In genomic region chr1:39981385-39981784, GRCh38 we compare ENCODE assay signal across 25 cellular contexts. TPM values are rescaled to one million over a fixed set of nuclear protein-coding genes. Genes with fewer than 3 reads are reported as not detected.
DNase-seq lines count a peak whose midpoint lies in the region; ATAC-seq and TF ChIP-seq lines count a peak whose summit lies in the region.
"Had no signal": no experiment of that assay in that cellular context is flagged by ENCODE, and none has a peak within 500 bp of the region (broad histone marks: within the 10 kb centered on the region; RNA-seq: fewer than 3 reads in every experiment).

No MANE protein-coding gene starts in this region.

- peaks cover 3% of the 10 kb centered on the region; the same call in 1 of the 2 replicates for H3K9me1 ChIP-seq in IMR-90 (ENCODE audit: insufficient read depth, low read length)

- no peaks in the 10 kb centered on the region for H3K27me3 ChIP-seq in ACC112 (ENCODE audit: insufficient read depth, low read length)
- no peaks in the 10 kb centered on the region for H3K27me3 ChIP-seq in IMR-90 (ENCODE audit: control insufficient read depth, insufficient read depth, low read length)
- no peaks in the 10 kb centered on the region for H3K27me3 ChIP-seq in mucosa of rectum (ENCODE audit: control insufficient read depth in 2 of 2, insufficient read depth in 2 of 2, low read length in 2 of 2)
- H3K27me3 ChIP-seq in GM23338 (ENCODE audit: insufficient read depth) = no peaks in the 10 kb centered on the region
- H3K27me3 ChIP-seq: ovary had no signal

- H3K36me3 Mint-ChIP-seq in MCF 10A (ENCODE audit: insufficient read depth, unreplicated experiment) (peaks cover 5% of the 10 kb centered on the region), GM23338 (ENCODE audit: low read depth) (peaks cover 11% of the 10 kb centered on the region)
- H3K36me3 Mint-ChIP-seq: activated CD8-positive, alpha-beta memory T cell treated with anti-CD3 and anti-CD28 coated beads, Interleukin-2, amount 10 ng/mL, durations not matched to agents 7 days and 5 days; brain; CD8-positive, alpha-beta T cell; stimulated activated memory B cell treated with anti-CD40 and anti-IgM and Interleukin-4, amounts not matched to agents 10 μg/mL and 1 μg/mL and 100 μg/mL, for 72 hours had no signal

- CTCF ChIA-PET in IMR-90 (lab: Yijun Ruan, JAX) = interaction anchor here (1.6 kb wide), 1 partner anchor 51 kb away, joined by 9 read pairs; no protein-coding TSS in a partner anchor
- CTCF ChIA-PET in MCF 10A (lab: Yijun Ruan, JAX) = interaction anchor here (0.8 to 1.3 kb wide), 4 partner anchors 51 to 79 kb away, joined by 3 to 10 read pairs (median 6); partner anchors contain the start of gene MYCL

- H3K27ac Mint-ChIP-seq in MCF 10A (ENCODE audit: low read depth, unreplicated experiment) = peak overlapping the region; percentile 78
- no peak overlapping the region for H3K27ac Mint-ChIP-seq in GM23338
- H3K27ac Mint-ChIP-seq: activated CD8-positive, alpha-beta memory T cell treated with anti-CD3 and anti-CD28 coated beads, Interleukin-2, amount 10 ng/mL, durations not matched to agents 7 days and 5 days; B cell; nephron; stimulated activated memory B cell treated with anti-CD40 and anti-IgM and Interleukin-4, amounts not matched to agents 10 μg/mL and 1 μg/mL and 100 μg/mL, for 72 hours had no signal

- 0 out of 2 replicates have a peak overlapping the region, but pooled peaks have one; percentile 44 for H3K18ac ChIP-seq in IMR-90 (ENCODE audit: low read depth, low read length)

- H3K56ac ChIP-seq in IMR-90 (ENCODE audit: extremely low read depth, insufficient read depth, low read length) = no peak overlapping the region

- H2BK15ac ChIP-seq in IMR-90 (ENCODE audit: low read depth, low read length) = peak overlapping the region; percentile 63; the same call in 1 of the 3 replicates

- no peaks in the 10 kb centered on the region for H3K79me1 ChIP-seq in IMR-90 (ENCODE audit: low read depth in 1 of 2, low read length in 2 of 2)

- DNase-seq in IMR-90 (no peak), MCF 10A (ENCODE audit: unreplicated experiment) (no peak), NCI-H510A (lab: John Stamatoyannopoulos, UW) (no peak), GM23338 (ENCODE audit: low spot score) (no peak), superior temporal gyrus (ENCODE audit: extremely low spot score) (no peak)
- DNase-seq: activated CD8-positive, alpha-beta memory T cell treated with anti-CD3 and anti-CD28 coated beads, Interleukin-2, amount 10 ng/mL, durations not matched to agents 7 days and 5 days; activated naive CD4-positive, alpha-beta T cell; activated T-cell treated with anti-CD3 and anti-CD28 coated beads, Interleukin-2, amount 50 U/mL, for 4 hours; CD8-positive, alpha-beta T cell; cerebellar nuclear complex; DMS 273 treated with DMSO at 0.1 percent for 48 hours; hippocampal formation; left cardiac atrium; NCI-H748 treated with DMSO at 0.1 percent for 48 hours; ovary had no signal

- no peak overlapping the region for H3K4me3 Mint-ChIP-seq in MCF 10A (ENCODE audit: unreplicated experiment)
- H3K4me3 Mint-ChIP-seq in GM23338 = no peak overlapping the region
- H3K4me3 Mint-ChIP-seq: activated CD8-positive, alpha-beta memory T cell treated with anti-CD3 and anti-CD28 coated beads, Interleukin-2, amount 10 ng/mL, durations not matched to agents 7 days and 5 days; activated T-cell treated with anti-CD3 and anti-CD28 coated beads, Interleukin-2, amount 50 U/mL, for 4 hours; B cell; brain; CD8-positive, alpha-beta T cell; nephron; stimulated activated memory B cell treated with anti-CD40 and anti-IgM and Interleukin-4, amounts not matched to agents 10 μg/mL and 1 μg/mL and 100 μg/mL, for 72 hours had no signal

- BruUV-seq in IMR-90 (replicated peaks; lab: Mats Ljungman, UMichigan) (no TSS peak), MCF 10A (replicated peaks; lab: Mats Ljungman, UMichigan) (no TSS peak)

- in situ Hi-C loops in IMR-90 (cut with MboI; ENCODE audit: low sequenced_read_pairs) = loop anchor here (5.0 kb wide), 1 partner anchor 51 kb away; no protein-coding TSS in a partner anchor

- peak overlapping the region; percentile 75; the same call in 1 of the 2 replicates for H3K14ac ChIP-seq in IMR-90 (replicated peaks; ENCODE audit: low read depth, low read length)

- H3K36me3 ChIP-seq in ACC112 (ENCODE audit: insufficient read depth, low read length) (no peaks in the 10 kb centered on the region), IMR-90 (ENCODE audit: control insufficient read depth, insufficient read depth, low read length) (no peaks in the 10 kb centered on the region), mucosa of rectum (ENCODE audit: control insufficient read depth in 2 of 2, insufficient read depth in 2 of 2, low read length in 2 of 2) (no peaks in the 10 kb centered on the region), GM23338 (ENCODE audit: insufficient read depth) (no peaks in the 10 kb centered on the region)
- H3K36me3 ChIP-seq: HAP-1, ovary had no signal

- peak overlapping the region; percentile 90 for H2AFZ ChIP-seq in ACC112 (ENCODE audit: low read length, unreplicated experiment)
- peak overlapping the region; percentile 77 for H2AFZ ChIP-seq in IMR-90 (replicated peaks; ENCODE audit: low read length, poor library complexity)
- no peak overlapping the region for H2AFZ ChIP-seq in GM23338

- H2BK20ac ChIP-seq in IMR-90 (ENCODE audit: low read depth, low read length) = no peak overlapping the region

- dilution Hi-C loops in IMR-90 (cut with HindIII; ENCODE audit: low sequenced_read_pairs, unreplicated experiment) = no loop called here

- H3K4me2 ChIP-seq in IMR-90 (ENCODE audit: low read depth, low read length) = no peak overlapping the region
- H3K4me2 ChIP-seq in GM23338 = no peak overlapping the region
- H3K4me2 ChIP-seq: A549 had no signal

- WGBS in IMR-90 (ENCODE audit: extremely low coverage in 2 of 2, insufficient read length in 1 of 2), 2 experiments = no CpG with 5 or more reads among the region's 9 CpGs

- H3K27ac ChIP-seq in ACC112 (ENCODE audit: low read depth, low read length) (no peak overlapping the region), IMR-90 (ENCODE audit: insufficient read depth, low read length) (no peak overlapping the region), mucosa of rectum (ENCODE audit: low read depth in 2 of 2, low read length in 2 of 2) (peak overlapping the region; percentile 95 to 98), GM23338 (ENCODE audit: low read depth) (no peak overlapping the region)
- H3K27ac ChIP-seq: A549, ovary had no signal

- H3K9me3 ChIP-seq in IMR-90 (ENCODE audit: control insufficient read depth, insufficient read depth, low read length) (no peaks in the 10 kb centered on the region), mucosa of rectum (ENCODE audit: control insufficient read depth in 2 of 2, low read length in 2 of 2) (no peaks in the 10 kb centered on the region)
- H3K9me3 ChIP-seq: A549, HAP-1, ovary had no signal

- H3K27me3 Mint-ChIP-seq in MCF 10A (ENCODE audit: insufficient read depth, unreplicated experiment) (no peaks in the 10 kb centered on the region), GM23338 (ENCODE audit: insufficient read depth, low read depth, poor library complexity) (peaks cover 7% of the 10 kb centered on the region)
- H3K27me3 Mint-ChIP-seq: activated CD8-positive, alpha-beta memory T cell treated with anti-CD3 and anti-CD28 coated beads, Interleukin-2, amount 10 ng/mL, durations not matched to agents 7 days and 5 days; B cell; stimulated activated memory B cell treated with anti-CD40 and anti-IgM and Interleukin-4, amounts not matched to agents 10 μg/mL and 1 μg/mL and 100 μg/mL, for 72 hours had no signal

- peaks cover 9% of the 10 kb centered on the region for H3K9me2 ChIP-seq in GM23338 (ENCODE audit: insufficient read depth)

- H3K4ac ChIP-seq in IMR-90 (ENCODE audit: low read depth, low read length) = peak overlapping the region; percentile 66

- ATAC-seq in IMR-90 (ENCODE audit: low read depth) = no peak
- ATAC-seq in GM21360 (IDR thresholded peaks at IDR 0.05; ENCODE audit: unreplicated experiment) = no peak
- ATAC-seq in GM23338 = no peak
- ATAC-seq: activated CD8-positive, alpha-beta memory T cell treated with anti-CD3 and anti-CD28 coated beads, Interleukin-2, amount 10 ng/mL, durations not matched to agents 7 days and 5 days; activated T-cell treated with anti-CD3 and anti-CD28 coated beads, Interleukin-2, amount 50 U/mL, for 4 hours; CD8-positive, alpha-beta T cell; stimulated activated memory B cell treated with anti-CD40 and anti-IgM and Interleukin-4, amounts not matched to agents 10 μg/mL and 1 μg/mL and 100 μg/mL, for 72 hours had no signal

- H3K79me2 ChIP-seq in ACC112 (ENCODE audit: control insufficient read depth, insufficient read depth, low read length, unreplicated experiment) = no peaks in the 10 kb centered on the region
- H3K79me2 ChIP-seq in GM23338 (replicated peaks; ENCODE audit: insufficient read depth) = no peaks in the 10 kb centered on the region

- H4K91ac ChIP-seq in IMR-90 (ENCODE audit: insufficient read depth, low read depth, low read length) = no peak overlapping the region; the same call in 1 of the 2 replicates

- TF ChIP-seq CTCF in IMR-90 (conservative IDR thresholded peaks at IDR 0.05; ENCODE audit: low read depth, low read length) (no peak), MCF 10A (IDR thresholded peaks at IDR 0.05; ENCODE audit: unreplicated experiment) (no peak), GM23338 (conservative IDR thresholded peaks at IDR 0.05; ENCODE audit: low read depth in 2 of 2) (no peak)

- POLR2A ChIA-PET in IMR-90 (lab: Charles Lee; ENCODE audit: unreplicated experiment) (no interaction called here), MCF 10A (lab: Yijun Ruan, JAX) (interaction anchor here (0.6 to 1.3 kb wide), 6 partner anchors 26 to 63 kb away, joined by 3 to 6 read pairs (median 4); no protein-coding TSS in a partner anchor)

- no peak for TF ChIP-seq POLR2A in IMR-90 (IDR thresholded peaks at IDR 0.05; ENCODE audit: low read depth, low read length)

- H3K9me3 Mint-ChIP-seq in MCF 10A (ENCODE audit: unreplicated experiment) = no peaks in the 10 kb centered on the region
- H3K9me3 Mint-ChIP-seq in GM23338 = peaks cover 14% of the 10 kb centered on the region
- H3K9me3 Mint-ChIP-seq: activated T-cell treated with anti-CD3 and anti-CD28 coated beads, Interleukin-2, amount 50 U/mL, for 4 hours; CD8-positive, alpha-beta T cell; nephron; stimulated activated memory B cell treated with anti-CD40 and anti-IgM and Interleukin-4, amounts not matched to agents 10 μg/mL and 1 μg/mL and 100 μg/mL, for 72 hours had no signal

- intact Hi-C loops in IMR-90 (cut with micrococcal nuclease) (no loop called here), MCF 10A (cut with micrococcal nuclease) (loop anchor here (5.0 kb wide), 1 partner anchor 36 kb away; no protein-coding TSS in a partner anchor)

- H4K20me1 ChIP-seq in IMR-90 (ENCODE audit: insufficient read depth, low read length) (no peaks in the 10 kb centered on the region), GM23338 (replicated peaks; ENCODE audit: insufficient read depth) (no peaks in the 10 kb centered on the region)

- peak overlapping the region; percentile 59; the same call in 1 of the 2 replicates for H2AK5ac ChIP-seq in IMR-90 (ENCODE audit: low read depth, low read length)

- peak overlapping the region; percentile 55 to 79; a peak in 3 of 4 replicates for H4K8ac ChIP-seq in IMR-90 (ENCODE audit: low read depth in 2 of 2, low read length in 2 of 2)

- H3K9ac ChIP-seq in IMR-90 (ENCODE audit: low read depth, low read length) (no peak overlapping the region), mucosa of rectum (ENCODE audit: low read depth in 1 of 2, low read length in 2 of 2) (no peak overlapping the region)

- no peak overlapping the region for H4K5ac ChIP-seq in IMR-90 (ENCODE audit: low read depth, low read length)

- no peaks in the 10 kb centered on the region for H3F3A ChIP-seq in GM23338 (replicated peaks; ENCODE audit: low read depth)

- TF ChIP-seq RAD21 in IMR-90 (IDR thresholded peaks at IDR 0.05; ENCODE audit: low read length) = no peak

- H3K4me3 ChIP-seq in ACC112 (ENCODE audit: low read depth, low read length) (no peak overlapping the region), IMR-90 (ENCODE audit: insufficient read depth, low read depth, low read length) (no peak overlapping the region), mucosa of rectum (ENCODE audit: low read length in 2 of 2) (no peak overlapping the region), GM23338 (no peak overlapping the region)
- H3K4me3 ChIP-seq: A549, HAP-1, lung, ovary had no signal

- H2BK120ac ChIP-seq in IMR-90 (ENCODE audit: low read depth, low read length) = peak overlapping the region; percentile 89; the same call in 1 of the 2 replicates

- peak overlapping the region; percentile 67 for H2BK5ac ChIP-seq in IMR-90 (ENCODE audit: low read depth, low read length, poor library complexity, severe bottlenecking)

- H3K4me1 ChIP-seq in ACC112 (ENCODE audit: control insufficient read depth, insufficient read depth, low read length, unreplicated experiment) (peaks cover 9% of the 10 kb centered on the region), IMR-90 (ENCODE audit: control insufficient read depth, insufficient read depth, low read length) (peaks cover 2% of the 10 kb centered on the region), mucosa of rectum (ENCODE audit: control insufficient read depth in 2 of 2, insufficient read depth in 2 of 2, low read length in 2 of 2) (peaks cover 10 to 26% of the 10 kb centered on the region in 2 donors), GM23338 (ENCODE audit: insufficient read depth) (peaks cover 19% of the 10 kb centered on the region)

- peaks cover 32% of the 10 kb centered on the region for H3K4me1 Mint-ChIP-seq in MCF 10A (ENCODE audit: insufficient read depth, unreplicated experiment)
- H3K4me1 Mint-ChIP-seq in GM23338 = peaks cover 36% of the 10 kb centered on the region
- H3K4me1 Mint-ChIP-seq: activated CD8-positive, alpha-beta memory T cell treated with anti-CD3 and anti-CD28 coated beads, Interleukin-2, amount 10 ng/mL, durations not matched to agents 7 days and 5 days; nephron had no signal

- peak overlapping the region; percentile 17 for H2AK9ac ChIP-seq in IMR-90 (replicated peaks; ENCODE audit: low read depth, low read length, poor library complexity)

- H3K23ac ChIP-seq in IMR-90 (ENCODE audit: low read depth, low read length) = no peak overlapping the region

RNA-seq across cellular contexts. Expression of gene MFSD2A, which starts 26.4 kb away (rescaled TPM):
- 5.0 and 5.7 TPM in 2 replicates for total RNA-seq in IMR-90 (2012; rRNA removed)
- polyA plus RNA-seq in IMR-90 (2012; rRNA removed) = 6.7 and 7.3 TPM in 2 replicates
- 3.7 and 5.3 TPM in 2 replicates for polyA plus RNA-seq in IMR-90 (2012; cell fraction: cytosol; rRNA removed)
- polyA plus RNA-seq in IMR-90 (2012; cell fraction: nucleus; rRNA removed; ENCODE audit: low replicate concordance) = 13.7 and 18.4 TPM in 2 replicates
- total RNA-seq in MCF 10A (2022) = 49.1 and 52.9 TPM in 2 replicates
- 22.1 and 23.9 TPM in 2 replicates for total RNA-seq in GM23338 (2014; rRNA removed; shearing (Covaris generic))
- 16.1 and 17.9 TPM in 2 replicates for polyA plus RNA-seq in GM23338 (2016; fragmentation: Nextera tagmentation; extraction: Ambion mirVana)

RNA-seq across cellular contexts. Expression of gene CAP1, which starts 59.1 kb away (rescaled TPM):
- total RNA-seq in IMR-90 (2012; rRNA removed) (756 and 792 TPM in 2 replicates), MCF 10A (2022) (297 and 339 TPM in 2 replicates)
- polyA plus RNA-seq in IMR-90 (2012; rRNA removed) (405 and 434 TPM in 2 replicates), GM23338 (2016; fragmentation: Nextera tagmentation; extraction: Ambion mirVana) (109 and 133 TPM in 2 replicates)
- 135 and 138 TPM in 2 replicates for polyA plus RNA-seq in IMR-90 (2012; cell fraction: cytosol; rRNA removed)
- polyA plus RNA-seq in IMR-90 (2012; cell fraction: nucleus; rRNA removed; ENCODE audit: low replicate concordance) = 70.1 and 267 TPM in 2 replicates
- 222 and 254 TPM in 2 replicates for total RNA-seq in GM23338 (2014; rRNA removed; shearing (Covaris generic))

Comparison
In these comparisons a context has a peak if more than half of its experiments do, and no peak if none do; other contexts are left out.
1. H3K27ac ChIP-seq: peak in mucosa of rectum (2 of 2); none in ACC112 (single experiment), IMR-90 (single experiment) and GM23338 (single experiment).